ENCODE assay signal across 12 cellular contexts in genomic region chr3:39319249-39319648, GRCh38. TPM values are rescaled to one million over a fixed set of nuclear protein-coding genes. Genes with fewer than 3 reads are reported as not detected.
"Had no signal": no experiment of that assay in that cellular context is flagged by ENCODE, and none has a peak within 500 bp of the region (broad histone marks: within the 10 kb centered on the region; RNA-seq: fewer than 3 reads in every experiment).

No MANE protein-coding gene starts in this region.

- DNase-seq: GM23248, GOT3, H7, H9, HCEC 1CT, HFFc6 had no signal

- H3K4me2 ChIP-seq: GM23338 had no signal

- H3K9me3 Mint-ChIP-seq: HFFc6 had no signal

- H3K4me3 ChIP-seq: GM23248, GM23338, HAP-1 had no signal

- H3K36me3 ChIP-seq: HAP-1 had no signal

- H3K9me3 ChIP-seq: HAP-1 had no signal

- H3K9ac ChIP-seq: GM23248 had no signal

- H2AFZ ChIP-seq: GM23248, GM23338 had no signal

- H3K4me3 Mint-ChIP-seq: GM23338, H9, HFFc6 had no signal

- H3K27ac ChIP-seq: GM23248 had no signal

- ATAC-seq: GM23338, HCT116 had no signal

- H3K27ac Mint-ChIP-seq: GM23338, H9, HFFc6 had no signal

- FAIRE-seq: H54 had no signal

RNA-seq across cellular contexts. Expression of gene CCR8, which starts 10.3 kb away (rescaled TPM):
- total RNA-seq: GM23248, GM23338, H1, H4, H7, HFFc6 had no signal
- polyA plus RNA-seq: GM23248 had no signal

RNA-seq across cellular contexts. Expression of gene CX3CR1, which starts 39.4 kb away (rescaled TPM):
- total RNA-seq: GM23248, H1, H4, H9, HFFc6 had no signal
- polyA plus RNA-seq: GM23248 had no signal
